ENCODE assay signal across 39 cellular contexts in genomic region chr2:27189989-27190388, GRCh38. TPM values are rescaled to one million over a fixed set of nuclear protein-coding genes. Genes with fewer than 3 reads are reported as not detected.
"Had no signal": no experiment of that assay in that cellular context is flagged by ENCODE, and none has a peak within 500 bp of the region (broad histone marks: within the 10 kb centered on the region; RNA-seq: fewer than 3 reads in every experiment).

No MANE protein-coding gene starts in this region.

- DNase-seq: Karpas-422, Kasumi-1, MG63, MM.1S, MV-4-11, NCI-H1048, NCI-H1092, NCI-H1092 treated with DMSO at 0.1 percent for 48 hours, NCI-H1105, NCI-H1105 treated with DMSO at 0.1 percent for 48 hours, NCI-H1417, NCI-H1417 treated with DMSO at 0.1 percent for 48 hours, NCI-H1436, NCI-H1436 treated with DMSO at 0.1 percent for 48 hours, NCI-H146, NCI-H1694, NCI-H1694 treated with DMSO at 0.1 percent for 48 hours, NCI-H187, NCI-H187 treated with DMSO at 0.1 percent for 48 hours, NCI-H1930, NCI-H2029, NCI-H2029 treated with DMSO at 0.1 percent for 48 hours, NCI-H2081, NCI-H2081 treated with DMSO at 0.1 percent for 48 hours, NCI-H2107, NCI-H2171, NCI-H2171 treated with DMSO at 0.1 percent for 48 hours, NCI-H2227 treated with DMSO at 0.1 percent for 48 hours, NCI-H226, NCI-H345, NCI-H446, NCI-H446 treated with DMSO at 0.1 percent for 48 hours, NCI-H510A, NCI-H510A treated with DMSO at 0.1 percent for 48 hours, NCI-H524 had no signal

- H3K9me3 ChIP-seq: MG63 had no signal

- H3K4me3 ChIP-seq: MG63 had no signal

- H3K36me3 ChIP-seq: MG63 had no signal

- H3K27me3 ChIP-seq: MG63 had no signal

RNA-seq across cellular contexts. Expression of gene TCF23, which starts 41.2 kb away (rescaled TPM):
- total RNA-seq: LHCN-M2, M059J, MCF 10A, NCI-H460 had no signal

RNA-seq across cellular contexts. Expression of gene PRR30, which starts 50.8 kb away (rescaled TPM):
- total RNA-seq: LHCN-M2, M059J, MCF 10A, NCI-H460 had no signal
